Comparison of ENCODE assay signal across 8 cellular contexts in the genomic region with DNA sequence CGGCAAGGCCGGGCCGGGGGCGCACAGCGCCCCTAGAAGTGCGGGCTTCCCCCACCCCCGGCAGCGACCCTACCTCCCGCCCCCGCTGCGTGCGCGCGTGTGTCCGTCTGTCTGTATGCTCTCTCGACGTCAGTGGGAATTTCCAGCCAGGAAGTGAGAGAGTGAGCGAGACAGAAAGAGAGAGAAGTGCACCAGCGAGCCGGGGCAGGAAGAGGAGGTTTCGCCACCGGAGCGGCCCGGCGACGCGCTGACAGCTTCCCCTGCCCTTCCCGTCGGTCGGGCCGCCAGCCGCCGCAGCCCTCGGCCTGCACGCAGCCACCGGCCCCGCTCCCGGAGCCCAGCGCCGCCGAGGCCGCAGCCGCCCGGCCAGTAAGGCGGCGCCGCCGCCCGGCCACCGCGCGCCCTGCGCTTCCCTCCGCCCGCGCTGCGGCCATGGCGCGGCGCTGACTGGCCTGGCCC. TPM values are rescaled to one million over a fixed set of nuclear protein-coding genes. Genes with fewer than 3 reads are reported as not detected.
DNase-seq lines count a peak whose midpoint lies in the region; ATAC-seq and TF ChIP-seq lines count a peak whose summit lies in the region.

A gene with protein sequence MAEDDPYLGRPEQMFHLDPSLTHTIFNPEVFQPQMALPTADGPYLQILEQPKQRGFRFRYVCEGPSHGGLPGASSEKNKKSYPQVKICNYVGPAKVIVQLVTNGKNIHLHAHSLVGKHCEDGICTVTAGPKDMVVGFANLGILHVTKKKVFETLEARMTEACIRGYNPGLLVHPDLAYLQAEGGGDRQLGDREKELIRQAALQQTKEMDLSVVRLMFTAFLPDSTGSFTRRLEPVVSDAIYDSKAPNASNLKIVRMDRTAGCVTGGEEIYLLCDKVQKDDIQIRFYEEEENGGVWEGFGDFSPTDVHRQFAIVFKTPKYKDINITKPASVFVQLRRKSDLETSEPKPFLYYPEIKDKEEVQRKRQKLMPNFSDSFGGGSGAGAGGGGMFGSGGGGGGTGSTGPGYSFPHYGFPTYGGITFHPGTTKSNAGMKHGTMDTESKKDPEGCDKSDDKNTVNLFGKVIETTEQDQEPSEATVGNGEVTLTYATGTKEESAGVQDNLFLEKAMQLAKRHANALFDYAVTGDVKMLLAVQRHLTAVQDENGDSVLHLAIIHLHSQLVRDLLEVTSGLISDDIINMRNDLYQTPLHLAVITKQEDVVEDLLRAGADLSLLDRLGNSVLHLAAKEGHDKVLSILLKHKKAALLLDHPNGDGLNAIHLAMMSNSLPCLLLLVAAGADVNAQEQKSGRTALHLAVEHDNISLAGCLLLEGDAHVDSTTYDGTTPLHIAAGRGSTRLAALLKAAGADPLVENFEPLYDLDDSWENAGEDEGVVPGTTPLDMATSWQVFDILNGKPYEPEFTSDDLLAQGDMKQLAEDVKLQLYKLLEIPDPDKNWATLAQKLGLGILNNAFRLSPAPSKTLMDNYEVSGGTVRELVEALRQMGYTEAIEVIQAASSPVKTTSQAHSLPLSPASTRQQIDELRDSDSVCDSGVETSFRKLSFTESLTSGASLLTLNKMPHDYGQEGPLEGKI (plus strand): TSS at position 184 of the 459 bp plus-strand sequence. CDS start 24,160 bp downstream, outside the sequence.

- no peak for TF ChIP-seq CTCF in hepatocyte (IDR thresholded peaks at IDR 0.05; ENCODE audit: poor library complexity)

- WGBS in HUES64 = under 1% methylated on average over 60 of the region's 60 CpGs
- 0% methylated on average over 2 of the region's 60 CpGs for WGBS in hepatocyte (ENCODE audit: low lambda C conversion rate, missing lambda C conversion rate)

- H3K36me3 Mint-ChIP-seq in T-helper 17 cell (ENCODE audit: low read depth) = peaks cover 7% of the 10 kb centered on the region

- H3K27ac ChIP-seq in HUES64 (ENCODE audit: low read depth, low read length) (no peak within 1 kb of the TSS), angular gyrus (ENCODE audit: low read depth, low read length) (peak within 1 kb of the TSS; percentile 98), hepatocyte (peak within 1 kb of the TSS; percentile 99)

- peak within 1 kb of the TSS; percentile 92 for H2AFZ ChIP-seq in hepatocyte

- H3K27me3 Mint-ChIP-seq in T-helper 17 cell = no peaks in the 10 kb centered on the region

- H3K4me1 ChIP-seq in HUES64 (ENCODE audit: insufficient read depth, low read length) = peaks cover 6% of the 10 kb centered on the region; the same call in 1 of the 2 replicates
- H3K4me1 ChIP-seq in hepatocyte (ENCODE audit: insufficient read depth) = peaks cover 20% of the 10 kb centered on the region

- H3K9me2 ChIP-seq in hepatocyte (replicated peaks; ENCODE audit: insufficient read depth) = no peaks in the 10 kb centered on the region

- H3K4me3 ChIP-seq in HUES64 (ENCODE audit: low read length) (peak within 1 kb of the TSS; percentile 83), hepatocyte (peak within 1 kb of the TSS; percentile 94)

- peaks cover 24% of the 10 kb centered on the region for H3K4me1 Mint-ChIP-seq in T-helper 17 cell

- H3K27me3 ChIP-seq in HUES64 (ENCODE audit: insufficient read depth, low read length) (peaks cover 12% of the 10 kb centered on the region), hepatocyte (no peaks in the 10 kb centered on the region)

- H4K20me1 ChIP-seq in hepatocyte (ENCODE audit: insufficient read depth, poor library complexity, severe bottlenecking) = no peaks in the 10 kb centered on the region

- intact Hi-C loops in sciatic nerve (cut with DNase I) = no loop called here

- H3K79me2 ChIP-seq in hepatocyte = peaks cover 52% of the 10 kb centered on the region

- peak within 1 kb of the TSS; percentile 72 for H3K9ac ChIP-seq in HUES64 (ENCODE audit: low read depth, low read length)

- peak within 1 kb of the TSS; percentile 92 for H3K4me3 Mint-ChIP-seq in T-helper 17 cell

- H3K9me3 ChIP-seq in HUES64 (ENCODE audit: insufficient read depth, low read depth, low read length) (no peaks in the 10 kb centered on the region), T-helper 17 cell (ENCODE audit: control insufficient read depth, low read length, poor library complexity, severe bottlenecking) (no peaks in the 10 kb centered on the region), hepatocyte (ENCODE audit: low read depth) (no peaks in the 10 kb centered on the region)

- H3K4me2 ChIP-seq in hepatocyte = peak within 1 kb of the TSS; percentile 86

- peak; percentile 64 for ATAC-seq in GM21447 (IDR thresholded peaks at IDR 0.05; ENCODE audit: unreplicated experiment)
- peak; percentile 80 for ATAC-seq in T-helper 17 cell
- ATAC-seq in sciatic nerve = peak; percentile 23

- DNase-seq in Daoy (ENCODE audit: low read depth) (peak; percentile 75), T-helper 17 cell (peak; percentile 74 to 79 (median 75)), hepatocyte (ENCODE audit: low spot score) (peak; percentile 82), sciatic nerve (ENCODE audit: low spot score) (peak; percentile 81), DMS79 (lab: John Stamatoyannopoulos, UW) (no peak)

- H3K36me3 ChIP-seq in HUES64 (ENCODE audit: insufficient read depth, low read length) = no peaks in the 10 kb centered on the region
- H3K36me3 ChIP-seq in hepatocyte (replicated peaks; ENCODE audit: insufficient read depth, low read depth) = no peaks in the 10 kb centered on the region

- peak within 1 kb of the TSS; percentile 98 for H3K27ac Mint-ChIP-seq in T-helper 17 cell

RNA-seq across cellular contexts. Expression of the gene that starts here (rescaled TPM):
- 18.8 and 21.5 TPM in 2 replicates for total RNA-seq in Daoy (2014; rRNA removed; shearing (Covaris generic))
- polyA plus RNA-seq in HUES64 (2013, experiment 1 of 2) = 3.9 TPM
- polyA plus RNA-seq in HUES64 (2013, experiment 2 of 2) = 5.6 TPM
- total RNA-seq in T-helper 17 cell = 100 to 1,000 TPM; 251 to 277 TPM
- 21.9 and 22.8 TPM in 2 replicates for total RNA-seq in hepatocyte
- polyA plus RNA-seq in hepatocyte = 21.1 and 21.5 TPM in 2 replicates
- 41.9 TPM for total RNA-seq in sciatic nerve

Comparison
In these comparisons a context has a peak if more than half of its experiments do, and no peak if none do; other contexts are left out.
1. ATAC-seq: peak in every context shown above with its lines; median percentile 80 in T-helper 17 cell; 64 in GM21447; 23 in sciatic nerve.